Comparison of ENCODE assay signal across 13 cellular contexts in the genomic region with DNA sequence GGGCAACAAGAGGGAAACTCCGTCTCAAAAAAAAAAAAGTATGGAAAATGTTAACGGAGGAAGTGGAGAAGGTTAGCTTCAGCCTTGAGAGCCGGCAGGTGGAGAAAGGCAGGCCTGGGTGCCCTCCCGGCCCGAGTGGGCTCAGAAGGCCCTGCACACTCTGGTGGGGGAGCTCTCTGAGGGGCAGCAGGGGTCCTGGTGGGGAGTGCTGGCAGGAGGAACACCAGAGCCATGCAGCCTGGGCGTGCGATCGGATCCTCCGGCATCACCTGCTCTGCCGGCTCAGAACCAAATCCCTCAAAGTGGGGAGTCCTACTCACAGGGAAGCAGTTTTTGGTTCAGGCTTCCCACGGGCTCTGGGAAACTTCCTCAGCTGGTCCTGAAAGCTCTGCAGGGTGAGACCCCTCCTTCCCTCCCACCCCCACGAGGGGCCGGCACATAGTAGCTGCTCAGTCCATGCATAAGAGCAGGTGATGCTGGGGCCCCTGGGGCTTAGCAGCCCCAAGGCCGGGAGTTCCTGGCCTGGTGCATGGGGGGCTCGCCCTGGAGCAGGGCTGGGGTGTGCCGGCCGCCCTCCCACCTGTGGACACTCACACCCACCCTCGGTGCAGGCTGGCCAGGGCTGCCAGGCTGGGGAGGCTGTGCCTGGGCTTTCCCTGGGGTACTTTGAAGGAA. TPM values are rescaled to one million over a fixed set of nuclear protein-coding genes. Genes with fewer than 3 reads are reported as not detected.
A peak's percentile ranks its signal among the peaks of the same experiment; 100 is the strongest.
DNase-seq lines count a peak whose midpoint lies in the region; ATAC-seq and TF ChIP-seq lines count a peak whose summit lies in the region.
"Had no signal": no experiment of that assay in that cellular context is flagged by ENCODE, and none has a peak within 500 bp of the region (broad histone marks: within the 10 kb centered on the region; RNA-seq: fewer than 3 reads in every experiment).

No MANE protein-coding gene starts in this region.

- H3K79me2 ChIP-seq in GM23338 (replicated peaks; ENCODE audit: insufficient read depth), result no peaks in the 10 kb centered on the region
- no peaks in the 10 kb centered on the region for H3K79me2 ChIP-seq in smooth muscle cell (ENCODE audit: low read depth)

- TF ChIP-seq CTCF in GM23338 (conservative IDR thresholded peaks at IDR 0.05; ENCODE audit: low read depth in 2 of 2) (no peak), smooth muscle cell (IDR thresholded peaks at IDR 0.05; ENCODE audit: borderline replicate concordance, insufficient read depth, poor library complexity, severe bottlenecking) (no peak)

- H3K4me2 ChIP-seq in GM23338 (peak overlapping the region; percentile 82), smooth muscle cell (peak overlapping the region; percentile 95)

- H3K4me1 ChIP-seq in GM23338 (ENCODE audit: insufficient read depth) (no peaks in the 10 kb centered on the region), smooth muscle cell (ENCODE audit: low read depth) (no peaks in the 10 kb centered on the region)

- H3K27me3 ChIP-seq in GM23338 (ENCODE audit: insufficient read depth), result peaks cover 4% of the 10 kb centered on the region; the same call in 1 of the 2 replicates
- H3K27me3 ChIP-seq in layer of hippocampus (ENCODE audit: control insufficient read depth, insufficient read depth, low read length), result no peaks in the 10 kb centered on the region
- no peaks in the 10 kb centered on the region for H3K27me3 ChIP-seq in smooth muscle cell (ENCODE audit: low read depth)

- peaks cover 38% of the 10 kb centered on the region for H3K36me3 Mint-ChIP-seq in GM23338 (ENCODE audit: low read depth)
- peaks cover 48% of the 10 kb centered on the region for H3K36me3 Mint-ChIP-seq in activated T-helper 2 cell treated with anti-CD3 and anti-CD28 coated beads, Interferon-gamma antibody, Interleukin-2, Interleukin-4, amounts not matched to agents 10 μg/mL and 5 μg/mL and 100 μg/mL, durations not matched to agents 14 hours and 24 hours and 36 hours (ENCODE audit: low read depth)
- H3K36me3 Mint-ChIP-seq in activated CD4-positive, alpha-beta memory T cell treated with anti-CD3 and anti-CD28 coated beads, Interleukin-2, amount 10 ng/mL, durations not matched to agents 7 days and 5 days (ENCODE audit: low read depth), result peaks cover 38% of the 10 kb centered on the region
- H3K36me3 Mint-ChIP-seq in natural killer cell treated with Interleukin-12 subunit alpha and Interleukin-12 subunit beta and Interleukin-15 and Interleukin-18, amount 100 ng/mL, for 72 hours, result peaks cover 24% of the 10 kb centered on the region

- no peak overlapping the region for H3K9ac ChIP-seq in smooth muscle cell (ENCODE audit: low read depth)

- H3K9me2 ChIP-seq in GM23338 (ENCODE audit: insufficient read depth), result 0 out of 2 replicates have a peak, but pooled peaks cover 4% of the 10 kb centered on the region

- peaks cover 20% of the 10 kb centered on the region for H3K9me3 Mint-ChIP-seq in GM23338
- H3K9me3 Mint-ChIP-seq in activated T-helper 2 cell treated with anti-CD3 and anti-CD28 coated beads, Interferon-gamma antibody, Interleukin-2, Interleukin-4, amounts not matched to agents 10 μg/mL and 5 μg/mL and 100 μg/mL, durations not matched to agents 14 hours and 24 hours and 36 hours, result peaks cover 26% of the 10 kb centered on the region
- H3K9me3 Mint-ChIP-seq in activated CD4-positive, alpha-beta memory T cell treated with anti-CD3 and anti-CD28 coated beads, Interleukin-2, amount 10 ng/mL, durations not matched to agents 7 days and 5 days, result peaks cover 22% of the 10 kb centered on the region
- H3K9me3 Mint-ChIP-seq in natural killer cell treated with Interleukin-12 subunit alpha and Interleukin-12 subunit beta and Interleukin-15 and Interleukin-18, amount 100 ng/mL, for 72 hours, result peaks cover 3% of the 10 kb centered on the region

- peaks cover 15% of the 10 kb centered on the region for H3K36me3 ChIP-seq in GM23338 (ENCODE audit: insufficient read depth)
- peaks cover 10% of the 10 kb centered on the region for H3K36me3 ChIP-seq in smooth muscle cell (ENCODE audit: low read depth)

- H4K20me1 ChIP-seq in GM23338 (replicated peaks; ENCODE audit: insufficient read depth), result no peaks in the 10 kb centered on the region
- H4K20me1 ChIP-seq in smooth muscle cell (ENCODE audit: low read depth), result no peaks in the 10 kb centered on the region

- CTCF ChIA-PET in activated CD4-positive, alpha-beta memory T cell treated with anti-CD3 and anti-CD28 coated beads, Interleukin-2, amount 10 ng/mL, durations not matched to agents 7 days and 5 days (lab: Charles Lee), result no interaction called here

- peak overlapping the region; percentile 64 for H3K4me3 ChIP-seq in GM23338
- peak overlapping the region; percentile 81 for H3K4me3 ChIP-seq in smooth muscle cell

- DNase-seq in GM23338 (ENCODE audit: low spot score), result no peak
- DNase-seq in activated T-helper 2 cell treated with anti-CD3 and anti-CD28 coated beads, Interferon-gamma antibody, Interleukin-2, Interleukin-4, amounts not matched to agents 10 μg/mL and 5 μg/mL and 100 μg/mL, durations not matched to agents 14 hours and 24 hours and 36 hours (ENCODE audit: low spot score), result no peak
- no peak for DNase-seq in smooth muscle cell (lab: John Stamatoyannopoulos, UW; ENCODE audit: unreplicated experiment)
- DNase-seq in activated CD4-positive, alpha-beta memory T cell treated with anti-CD3 and anti-CD28 coated beads, Interleukin-2, amount 10 ng/mL, durations not matched to agents 7 days and 5 days, result no peak
- no peak for DNase-seq in natural killer cell treated with Interleukin-12 subunit alpha and Interleukin-12 subunit beta and Interleukin-15 and Interleukin-18, amount 100 ng/mL, for 72 hours (ENCODE audit: low spot score)
- no peak for DNase-seq in HPDE6-E6E7 (ENCODE audit: extremely low spot score)
- DNase-seq: activated CD4-positive, alpha-beta T cell treated with anti-CD3 and anti-CD28 coated beads, Interleukin-2, amount 50 U/mL, for 1 hour; Karpas-422; NCI-H2029; stimulated activated CD4-positive, alpha-beta T cell treated with anti-CD3 and anti-CD28 coated beads, Interleukin-1b, Interleukin-23, amount 100 ng/mL, for 48 hours had no signal

- H3K27me3 Mint-ChIP-seq in GM23338 (ENCODE audit: insufficient read depth, low read depth, poor library complexity), result peaks cover 18% of the 10 kb centered on the region
- H3K27me3 Mint-ChIP-seq in activated T-helper 2 cell treated with anti-CD3 and anti-CD28 coated beads, Interferon-gamma antibody, Interleukin-2, Interleukin-4, amounts not matched to agents 10 μg/mL and 5 μg/mL and 100 μg/mL, durations not matched to agents 14 hours and 24 hours and 36 hours (ENCODE audit: low read depth), result no peaks in the 10 kb centered on the region
- no peaks in the 10 kb centered on the region for H3K27me3 Mint-ChIP-seq in activated CD4-positive, alpha-beta memory T cell treated with anti-CD3 and anti-CD28 coated beads, Interleukin-2, amount 10 ng/mL, durations not matched to agents 7 days and 5 days
- H3K27me3 Mint-ChIP-seq in natural killer cell treated with Interleukin-12 subunit alpha and Interleukin-12 subunit beta and Interleukin-15 and Interleukin-18, amount 100 ng/mL, for 72 hours, result no peaks in the 10 kb centered on the region

- no peak overlapping the region for H3K27ac ChIP-seq in GM23338 (ENCODE audit: low read depth)
- peak overlapping the region; percentile 95 for H3K27ac ChIP-seq in layer of hippocampus (ENCODE audit: low read depth, low read length)
- no peak overlapping the region for H3K27ac ChIP-seq in smooth muscle cell (ENCODE audit: low read depth)

- intact Hi-C loops in activated T-helper 2 cell treated with anti-CD3 and anti-CD28 coated beads, Interferon-gamma antibody, Interleukin-2, Interleukin-4, amounts not matched to agents 10 μg/mL and 5 μg/mL and 100 μg/mL, durations not matched to agents 14 hours and 24 hours and 36 hours (cut with micrococcal nuclease), result no loop called here

- H3F3A ChIP-seq in GM23338 (replicated peaks; ENCODE audit: low read depth) (0 out of 2 replicates have a peak, but pooled peaks cover 4% of the 10 kb centered on the region), smooth muscle cell (ENCODE audit: low read depth) (no peaks in the 10 kb centered on the region)

- POLR2A ChIA-PET in activated CD4-positive, alpha-beta memory T cell treated with anti-CD3 and anti-CD28 coated beads, Interleukin-2, amount 10 ng/mL, durations not matched to agents 7 days and 5 days (lab: Charles Lee), result no interaction called here

- ATAC-seq in GM23338, result no peak
- ATAC-seq in HG02970 (IDR thresholded peaks at IDR 0.05; ENCODE audit: low FRiP score, unreplicated experiment), result no peak
- no peak for ATAC-seq in natural killer cell treated with Interleukin-12 subunit alpha and Interleukin-12 subunit beta and Interleukin-15 and Interleukin-18, amount 100 ng/mL, for 72 hours

- H3K27ac Mint-ChIP-seq in GM23338, result no peak overlapping the region
- H3K27ac Mint-ChIP-seq in activated T-helper 2 cell treated with anti-CD3 and anti-CD28 coated beads, Interferon-gamma antibody, Interleukin-2, Interleukin-4, amounts not matched to agents 10 μg/mL and 5 μg/mL and 100 μg/mL, durations not matched to agents 14 hours and 24 hours and 36 hours, result no peak overlapping the region
- H3K27ac Mint-ChIP-seq in activated CD4-positive, alpha-beta memory T cell treated with anti-CD3 and anti-CD28 coated beads, Interleukin-2, amount 10 ng/mL, durations not matched to agents 7 days and 5 days, result no peak overlapping the region
- H3K27ac Mint-ChIP-seq in natural killer cell treated with Interleukin-12 subunit alpha and Interleukin-12 subunit beta and Interleukin-15 and Interleukin-18, amount 100 ng/mL, for 72 hours, result no peak overlapping the region
- H3K27ac Mint-ChIP-seq: CD14-positive monocyte had no signal

- H3K9me3 ChIP-seq in smooth muscle cell (replicated peaks; ENCODE audit: low read depth), result peaks cover 9% of the 10 kb centered on the region

- WGBS in smooth muscle cell (ENCODE audit: low lambda C conversion rate), result 96% methylated on average over 18 of the region's 18 CpGs

- H2AFZ ChIP-seq in GM23338, result no peak overlapping the region
- H2AFZ ChIP-seq in smooth muscle cell (ENCODE audit: low read depth), result no peak overlapping the region

- H3K4me3 Mint-ChIP-seq in GM23338, result peak overlapping the region; percentile 67
- peak overlapping the region; percentile 54 for H3K4me3 Mint-ChIP-seq in activated T-helper 2 cell treated with anti-CD3 and anti-CD28 coated beads, Interferon-gamma antibody, Interleukin-2, Interleukin-4, amounts not matched to agents 10 μg/mL and 5 μg/mL and 100 μg/mL, durations not matched to agents 14 hours and 24 hours and 36 hours (ENCODE audit: low read depth)
- H3K4me3 Mint-ChIP-seq in activated CD4-positive, alpha-beta memory T cell treated with anti-CD3 and anti-CD28 coated beads, Interleukin-2, amount 10 ng/mL, durations not matched to agents 7 days and 5 days, result no peak overlapping the region
- no peak overlapping the region for H3K4me3 Mint-ChIP-seq in natural killer cell treated with Interleukin-12 subunit alpha and Interleukin-12 subunit beta and Interleukin-15 and Interleukin-18, amount 100 ng/mL, for 72 hours

- H3K4me1 Mint-ChIP-seq in GM23338, result 0 out of 3 replicates have a peak, but pooled peaks cover 4% of the 10 kb centered on the region
- H3K4me1 Mint-ChIP-seq in activated T-helper 2 cell treated with anti-CD3 and anti-CD28 coated beads, Interferon-gamma antibody, Interleukin-2, Interleukin-4, amounts not matched to agents 10 μg/mL and 5 μg/mL and 100 μg/mL, durations not matched to agents 14 hours and 24 hours and 36 hours (ENCODE audit: low read depth), result no peaks in the 10 kb centered on the region
- peaks cover 1% of the 10 kb centered on the region for H3K4me1 Mint-ChIP-seq in activated CD4-positive, alpha-beta memory T cell treated with anti-CD3 and anti-CD28 coated beads, Interleukin-2, amount 10 ng/mL, durations not matched to agents 7 days and 5 days
- no peaks in the 10 kb centered on the region for H3K4me1 Mint-ChIP-seq in natural killer cell treated with Interleukin-12 subunit alpha and Interleukin-12 subunit beta and Interleukin-15 and Interleukin-18, amount 100 ng/mL, for 72 hours (ENCODE audit: low read depth in 2 of 2)

RNA-seq across cellular contexts. Expression of gene FN3K, which starts 1.2 kb away (rescaled TPM):
- 11.0 and 12.9 TPM in 2 replicates for total RNA-seq in GM23338 (2014; rRNA removed; shearing (Covaris generic))
- polyA plus RNA-seq in GM23338 (2016; fragmentation: Nextera tagmentation; extraction: Ambion mirVana) (5.3 TPM in 2 replicates), smooth muscle cell (1.2 and 2.5 TPM in 2 replicates)
- 3.6 and 4.0 TPM in 2 replicates for total RNA-seq in activated T-helper 2 cell treated with anti-CD3 and anti-CD28 coated beads, Interferon-gamma antibody, Interleukin-2, Interleukin-4, amounts not matched to agents 10 μg/mL and 5 μg/mL and 100 μg/mL, durations not matched to agents 14 hours and 24 hours and 36 hours
- 0.94 and 1.3 TPM in 2 replicates for total RNA-seq in smooth muscle cell
- 1 to 10 TPM; 2.4 to 3.7 TPM for total RNA-seq in activated CD4-positive, alpha-beta memory T cell treated with anti-CD3 and anti-CD28 coated beads, Interleukin-2, amount 10 ng/mL, durations not matched to agents 7 days and 5 days
- total RNA-seq in natural killer cell treated with Interleukin-12 subunit alpha and Interleukin-12 subunit beta and Interleukin-15 and Interleukin-18, amount 100 ng/mL, for 72 hours, result 1 to 10 TPM; 1.6 TPM
- polyA plus RNA-seq: CD14-positive monocyte had no signal

RNA-seq across cellular contexts. Expression of gene TBCD, which starts 15.2 kb away (rescaled TPM):
- 116 and 122 TPM in 2 replicates for total RNA-seq in GM23338 (2014; rRNA removed; shearing (Covaris generic))
- polyA plus RNA-seq in GM23338 (2016; fragmentation: Nextera tagmentation; extraction: Ambion mirVana) (72.4 and 75.0 TPM in 2 replicates), smooth muscle cell (38.8 and 45.3 TPM in 2 replicates)
- 120 and 125 TPM in 2 replicates for total RNA-seq in activated T-helper 2 cell treated with anti-CD3 and anti-CD28 coated beads, Interferon-gamma antibody, Interleukin-2, Interleukin-4, amounts not matched to agents 10 μg/mL and 5 μg/mL and 100 μg/mL, durations not matched to agents 14 hours and 24 hours and 36 hours
- 29.1 and 31.5 TPM in 2 replicates for total RNA-seq in smooth muscle cell
- 100 to 1,000 TPM; 133 to 135 TPM for total RNA-seq in activated CD4-positive, alpha-beta memory T cell treated with anti-CD3 and anti-CD28 coated beads, Interleukin-2, amount 10 ng/mL, durations not matched to agents 7 days and 5 days
- total RNA-seq in natural killer cell treated with Interleukin-12 subunit alpha and Interleukin-12 subunit beta and Interleukin-15 and Interleukin-18, amount 100 ng/mL, for 72 hours, result 100 to 1,000 TPM in 1 of 2 donors, 10 to 100 TPM in 1; 66.5 to 166 TPM

RNA-seq across cellular contexts. Expression of gene FN3KRP, which starts 20.1 kb away (rescaled TPM):
- 13.2 and 15.9 TPM in 2 replicates for total RNA-seq in GM23338 (2014; rRNA removed; shearing (Covaris generic))
- 15.1 and 16.7 TPM in 2 replicates for polyA plus RNA-seq in GM23338 (2016; fragmentation: Nextera tagmentation; extraction: Ambion mirVana)
- total RNA-seq in activated T-helper 2 cell treated with anti-CD3 and anti-CD28 coated beads, Interferon-gamma antibody, Interleukin-2, Interleukin-4, amounts not matched to agents 10 μg/mL and 5 μg/mL and 100 μg/mL, durations not matched to agents 14 hours and 24 hours and 36 hours, result 39.6 and 42.3 TPM in 2 replicates
- total RNA-seq in smooth muscle cell, result 12.8 and 16.8 TPM in 2 replicates
- polyA plus RNA-seq in smooth muscle cell, result 26.9 and 34.8 TPM in 2 replicates
- total RNA-seq in activated CD4-positive, alpha-beta memory T cell treated with anti-CD3 and anti-CD28 coated beads, Interleukin-2, amount 10 ng/mL, durations not matched to agents 7 days and 5 days, result 10 to 100 TPM; 30.4 to 32.1 TPM
- total RNA-seq in natural killer cell treated with Interleukin-12 subunit alpha and Interleukin-12 subunit beta and Interleukin-15 and Interleukin-18, amount 100 ng/mL, for 72 hours, result 10 to 100 TPM; 29.4 to 48.4 TPM

RNA-seq across cellular contexts. Expression of gene RAB40B, which starts 38.1 kb away (rescaled TPM):
- total RNA-seq in GM23338 (2014; rRNA removed; shearing (Covaris generic)), result 5.2 and 10.8 TPM in 2 replicates
- polyA plus RNA-seq in GM23338 (2016; fragmentation: Nextera tagmentation; extraction: Ambion mirVana), result 2.8 and 4.2 TPM in 2 replicates
- total RNA-seq in activated T-helper 2 cell treated with anti-CD3 and anti-CD28 coated beads, Interferon-gamma antibody, Interleukin-2, Interleukin-4, amounts not matched to agents 10 μg/mL and 5 μg/mL and 100 μg/mL, durations not matched to agents 14 hours and 24 hours and 36 hours, result 4.8 and 5.4 TPM in 2 replicates
- 5.6 and 12.0 TPM in 2 replicates for total RNA-seq in smooth muscle cell
- 16.0 and 20.5 TPM in 2 replicates for polyA plus RNA-seq in smooth muscle cell
- 1 to 10 TPM; 1.4 to 2.0 TPM for total RNA-seq in activated CD4-positive, alpha-beta memory T cell treated with anti-CD3 and anti-CD28 coated beads, Interleukin-2, amount 10 ng/mL, durations not matched to agents 7 days and 5 days
- total RNA-seq in natural killer cell treated with Interleukin-12 subunit alpha and Interleukin-12 subunit beta and Interleukin-15 and Interleukin-18, amount 100 ng/mL, for 72 hours, result 1 to 10 TPM; 1.1 to 1.2 TPM

Comparison
In these comparisons a context has a peak if more than half of its experiments do, and no peak if none do; other contexts are left out.
1. H3K4me3 Mint-ChIP-seq: peak in GM23338 (single experiment) and activated T-helper 2 cell treated with anti-CD3 and anti-CD28 coated beads, Interferon-gamma antibody, Interleukin-2, Interleukin-4, amounts not matched to agents 10 μg/mL and 5 μg/mL and 100 μg/mL, durations not matched to agents 14 hours and 24 hours and 36 hours (single experiment); none in activated CD4-positive, alpha-beta memory T cell treated with anti-CD3 and anti-CD28 coated beads, Interleukin-2, amount 10 ng/mL, durations not matched to agents 7 days and 5 days (single experiment) and natural killer cell treated with Interleukin-12 subunit alpha and Interleukin-12 subunit beta and Interleukin-15 and Interleukin-18, amount 100 ng/mL, for 72 hours (single experiment).